ENCODE assay signal across 20 cellular contexts in the genomic region with DNA sequence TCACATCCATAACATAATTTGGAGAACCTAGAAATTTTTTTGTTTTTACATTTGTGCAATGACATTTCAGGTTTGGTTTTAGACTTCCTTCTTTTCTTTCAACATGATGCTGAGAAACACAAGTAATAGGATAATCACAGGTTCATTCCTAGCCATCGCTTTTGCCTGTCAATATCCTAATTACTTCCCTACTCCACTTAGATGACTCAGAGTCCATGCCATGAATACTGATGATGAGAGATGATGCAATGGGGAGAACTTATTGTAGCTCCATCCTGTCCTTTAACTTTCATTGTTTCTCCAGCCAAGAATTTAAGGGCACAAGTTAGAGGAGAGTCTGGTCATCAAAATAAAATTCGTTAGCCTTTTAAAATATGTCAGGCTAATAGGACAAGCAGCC.
DNase-seq lines count a peak whose midpoint lies in the region; ATAC-seq and TF ChIP-seq lines count a peak whose summit lies in the region.
"Had no signal": no experiment of that assay in that cellular context is flagged by ENCODE, and none has a peak within 500 bp of the region (broad histone marks: within the 10 kb centered on the region; RNA-seq: fewer than 3 reads in every experiment).

No MANE protein-coding gene starts in this region.

- intact Hi-C loops in A673 (cut with micrococcal nuclease; ENCODE audit: unreplicated experiment): no loop called here
- intact Hi-C loops in activated CD4-positive, alpha-beta T cell treated with anti-CD3 and anti-CD28 coated beads for 36 hours (cut with DNase I, micrococcal nuclease): no loop called here

- BruUV-seq in A673 (replicated peaks; lab: Mats Ljungman, UMichigan): no TSS peak

- no peaks in the 10 kb centered on the region for H3K9me3 ChIP-seq in A673 (ENCODE audit: low read depth, low read length, poor library complexity, severe bottlenecking)
- H3K9me3 ChIP-seq: left lung, ovary, spleen had no signal

- no peak overlapping the region for H3K4me3 Mint-ChIP-seq in activated CD4-positive, alpha-beta T cell treated with anti-CD3 and anti-CD28 coated beads for 36 hours
- H3K4me3 Mint-ChIP-seq: activated B cell treated with CpG ODN at 0.5 μM for 24 hours, T-cell had no signal

- no peaks in the 10 kb centered on the region for H3K9me3 Mint-ChIP-seq in activated CD4-positive, alpha-beta T cell treated with anti-CD3 and anti-CD28 coated beads for 36 hours (ENCODE audit: low read depth)
- H3K9me3 Mint-ChIP-seq: activated B cell treated with CpG ODN at 0.5 μM for 24 hours, T-cell had no signal

- no peaks in the 10 kb centered on the region for H3K4me1 Mint-ChIP-seq in activated CD4-positive, alpha-beta T cell treated with anti-CD3 and anti-CD28 coated beads for 36 hours
- H3K4me1 Mint-ChIP-seq: activated B cell treated with CpG ODN at 0.5 μM for 24 hours, T-cell had no signal

- no peaks in the 10 kb centered on the region for H3K27me3 ChIP-seq in A673 (replicated peaks; ENCODE audit: insufficient read depth, low read depth, low read length, poor library complexity)
- H3K27me3 ChIP-seq: left lung, ovary, spleen had no signal

- peaks cover 5% of the 10 kb centered on the region for H3K4me1 ChIP-seq in A673 (ENCODE audit: insufficient read depth, low read length, poor library complexity, severe bottlenecking)
- H3K4me1 ChIP-seq: left lung, spleen had no signal

- no peak for TF ChIP-seq CTCF in A673 (conservative IDR thresholded peaks at IDR 0.05; ENCODE audit: low read depth, low read length)
- no peak for TF ChIP-seq CTCF in RWPE1 (conservative IDR thresholded peaks at IDR 0.05; ENCODE audit: low read depth)
- TF ChIP-seq CTCF in fibroblast of mammary gland (conservative IDR thresholded peaks at IDR 0.05; ENCODE audit: control insufficient read depth, insufficient read depth, low read depth, low read length): no peak

- H3K27ac ChIP-seq in A673 (ENCODE audit: low read depth, low read length, poor library complexity, severe bottlenecking): no peak overlapping the region
- no peak overlapping the region for H3K27ac ChIP-seq in RWPE1
- H3K27ac ChIP-seq: left lung, ovary, spleen had no signal

- peak; percentile 79 for DNase-seq in A673 (ENCODE audit: low spot score)
- peak; percentile 49 for DNase-seq in H4 (ENCODE audit: low spot score)
- DNase-seq in RWPE1 (ENCODE audit: low spot score): peak; percentile 49
- DNase-seq in fibroblast of mammary gland (ENCODE audit: low read depth): peak; percentile 66
- DNase-seq in activated CD4-positive, alpha-beta T cell treated with anti-CD3 and anti-CD28 coated beads for 36 hours: no peak
- DNase-seq in Ammon's horn (ENCODE audit: low spot score): no peak
- DNase-seq: activated B cell treated with CpG ODN at 0.5 μM for 24 hours; activated effector memory CD4-positive, alpha-beta T cell treated with Interleukin-2 at 50 U/mL for 16 hours; aorta; cortex of kidney; erythroblast; left lung; NCI-H1694; ovary; spleen; stimulated activated naive CD8-positive, alpha-beta T cell treated with anti-CD3 and anti-CD28 coated beads, Interleukin-15, Interleukin-2, amounts not matched to agents 100 U/mL and 50 U/mL, for 24 hours; T-cell had no signal

- H3K36me3 ChIP-seq in A673 (ENCODE audit: insufficient read depth, low read length, poor library complexity, severe bottlenecking): no peaks in the 10 kb centered on the region
- H3K36me3 ChIP-seq: left lung, ovary, spleen had no signal

- ATAC-seq in GM19324 (IDR thresholded peaks at IDR 0.05; ENCODE audit: low FRiP score, unreplicated experiment) (no peak), HG02642 (IDR thresholded peaks at IDR 0.05; ENCODE audit: poor library complexity, unreplicated experiment) (no peak)
- ATAC-seq in activated CD4-positive, alpha-beta T cell treated with anti-CD3 and anti-CD28 coated beads for 36 hours: no peak
- ATAC-seq: left lung; Panc1; stimulated activated naive CD8-positive, alpha-beta T cell treated with anti-CD3 and anti-CD28 coated beads, Interleukin-15, Interleukin-2, amounts not matched to agents 100 U/mL and 50 U/mL, for 24 hours; T-cell had no signal

- H3K27me3 Mint-ChIP-seq in activated CD4-positive, alpha-beta T cell treated with anti-CD3 and anti-CD28 coated beads for 36 hours: peaks cover 4% of the 10 kb centered on the region

- CTCF ChIA-PET in A673 (lab: Charles Lee) (no interaction called here), RWPE1 (lab: Yijun Ruan, JAX) (interaction anchor here (0.6 kb wide), 1 partner anchor 585 kb away, joined by 4 read pairs; no protein-coding TSS in a partner anchor)
- CTCF ChIA-PET in activated CD4-positive, alpha-beta T cell treated with anti-CD3 and anti-CD28 coated beads for 36 hours (lab: Charles Lee): no interaction called here

- H3K4me3 ChIP-seq in A673 (ENCODE audit: low read depth, low read length, poor library complexity, severe bottlenecking): no peak overlapping the region
- no peak overlapping the region for H3K4me3 ChIP-seq in fibroblast of mammary gland (ENCODE audit: control insufficient read depth, low read depth, low read length)
- H3K4me3 ChIP-seq: left lung, ovary, spleen had no signal

- POLR2A ChIA-PET in A673 (lab: Charles Lee; ENCODE audit: low non-redundant PET) (no interaction called here), RWPE1 (lab: Yijun Ruan, JAX; ENCODE audit: low non-redundant PET) (no interaction called here)
- POLR2A ChIA-PET in activated CD4-positive, alpha-beta T cell treated with anti-CD3 and anti-CD28 coated beads for 36 hours (lab: Charles Lee): no interaction called here

- H3K36me3 Mint-ChIP-seq in activated CD4-positive, alpha-beta T cell treated with anti-CD3 and anti-CD28 coated beads for 36 hours (ENCODE audit: low read depth): no peaks in the 10 kb centered on the region
- H3K36me3 Mint-ChIP-seq: T-cell had no signal

- H3K27ac Mint-ChIP-seq in activated CD4-positive, alpha-beta T cell treated with anti-CD3 and anti-CD28 coated beads for 36 hours: no peak overlapping the region
- H3K27ac Mint-ChIP-seq: activated B cell treated with CpG ODN at 0.5 μM for 24 hours, T-cell had no signal

Comparison
In these comparisons a context has a peak if more than half of its experiments do, and no peak if none do; other contexts are left out.
1. DNase-seq: peak in A673 (single experiment), H4 (single experiment), RWPE1 (single experiment) and fibroblast of mammary gland (single experiment); none in activated CD4-positive, alpha-beta T cell treated with anti-CD3 and anti-CD28 coated beads for 36 hours (single experiment) and Ammon's horn (single experiment).